ENCODE assay signal across 12 cellular contexts in genomic region chr7:50662059-50662689, GRCh38.
DNase-seq lines count a peak whose midpoint lies in the region; ATAC-seq lines count a peak whose summit lies in the region.
"Had no signal": no experiment of that assay in that cellular context is flagged by ENCODE, and none has a peak within 500 bp of the region (broad histone marks: within the 10 kb centered on the region; RNA-seq: fewer than 3 reads in every experiment).

No MANE protein-coding gene starts in this region.

- H3K27ac Mint-ChIP-seq in activated CD4-positive, alpha-beta T cell treated with anti-CD3 and anti-CD28 coated beads, Interleukin-2, amount 10 ng/mL, durations not matched to agents 7 days and 5 days, result peak overlapping the region; percentile 92
- H3K27ac Mint-ChIP-seq in activated CD4-positive, alpha-beta memory T cell treated with anti-CD3 and anti-CD28 coated beads for 36 hours, result peak overlapping the region; percentile 13
- peak overlapping the region; percentile 39 to 88 for H3K27ac Mint-ChIP-seq in natural killer cell treated with Interleukin-12 subunit alpha and Interleukin-12 subunit beta and Interleukin-15 and Interleukin-18, amount 100 ng/mL, for 72 hours
- H3K27ac Mint-ChIP-seq: mesothelial cell of epicardium had no signal

- ATAC-seq in HG02571 (IDR thresholded peaks at IDR 0.05; ENCODE audit: unreplicated experiment), result peak; percentile 5
- ATAC-seq in natural killer cell treated with Interleukin-12 subunit alpha and Interleukin-12 subunit beta and Interleukin-15 and Interleukin-18, amount 100 ng/mL, for 72 hours, result peak; percentile 58 to 66
- no peak for ATAC-seq in HG02678 (IDR thresholded peaks at IDR 0.05; ENCODE audit: unreplicated experiment)

- H3K4me3 Mint-ChIP-seq in activated CD4-positive, alpha-beta T cell treated with anti-CD3 and anti-CD28 coated beads, Interleukin-2, amount 10 ng/mL, durations not matched to agents 7 days and 5 days, result peak overlapping the region; percentile 21
- no peak overlapping the region for H3K4me3 Mint-ChIP-seq in activated CD4-positive, alpha-beta memory T cell treated with anti-CD3 and anti-CD28 coated beads for 36 hours
- H3K4me3 Mint-ChIP-seq in natural killer cell treated with Interleukin-12 subunit alpha and Interleukin-12 subunit beta and Interleukin-15 and Interleukin-18, amount 100 ng/mL, for 72 hours, result peak overlapping the region; percentile 88
- H3K4me3 Mint-ChIP-seq: mesothelial cell of epicardium had no signal

- DNase-seq in activated CD4-positive, alpha-beta T cell treated with anti-CD3 and anti-CD28 coated beads, Interleukin-2, amount 10 ng/mL, durations not matched to agents 7 days and 5 days, result peak; percentile 47
- no peak for DNase-seq in activated CD4-positive, alpha-beta T cell treated with anti-CD3 and anti-CD28 coated beads for 1 hour
- peak; percentile 53 for DNase-seq in activated CD4-positive, alpha-beta memory T cell treated with anti-CD3 and anti-CD28 coated beads for 36 hours
- no peak for DNase-seq in natural killer cell treated with Interleukin-12 subunit alpha and Interleukin-12 subunit beta and Interleukin-15 and Interleukin-18, amount 100 ng/mL, for 72 hours (ENCODE audit: low spot score)
- DNase-seq in NCI-H146 treated with DMSO at 0.1 percent for 48 hours (lab: John Stamatoyannopoulos, UW; ENCODE audit: unreplicated experiment) (no peak), NCI-H526 treated with DMSO at 0.1 percent for 48 hours (lab: John Stamatoyannopoulos, UW) (no peak)
- DNase-seq: colonic mucosa; NCI-H2171 treated with DMSO at 0.1 percent for 48 hours; stimulated activated CD4-positive, alpha-beta T cell treated with anti-CD3 and anti-CD28 coated beads, Interleukin-12 subunit alpha, Interleukin-12 subunit beta, amount 100 ng/mL, for 4 hours had no signal

- POLR2A ChIA-PET in activated CD4-positive, alpha-beta T cell treated with anti-CD3 and anti-CD28 coated beads, Interleukin-2, amount 10 ng/mL, durations not matched to agents 7 days and 5 days (lab: Charles Lee), result no interaction called here
- POLR2A ChIA-PET in activated CD4-positive, alpha-beta memory T cell treated with anti-CD3 and anti-CD28 coated beads for 36 hours (lab: Charles Lee), result no interaction called here

- H3K9me3 Mint-ChIP-seq in activated CD4-positive, alpha-beta T cell treated with anti-CD3 and anti-CD28 coated beads, Interleukin-2, amount 10 ng/mL, durations not matched to agents 7 days and 5 days, result no peaks in the 10 kb centered on the region
- no peaks in the 10 kb centered on the region for H3K9me3 Mint-ChIP-seq in activated CD4-positive, alpha-beta memory T cell treated with anti-CD3 and anti-CD28 coated beads for 36 hours
- H3K9me3 Mint-ChIP-seq in natural killer cell treated with Interleukin-12 subunit alpha and Interleukin-12 subunit beta and Interleukin-15 and Interleukin-18, amount 100 ng/mL, for 72 hours, result no peaks in the 10 kb centered on the region
- H3K9me3 Mint-ChIP-seq: mesothelial cell of epicardium had no signal

- CTCF ChIA-PET in activated CD4-positive, alpha-beta T cell treated with anti-CD3 and anti-CD28 coated beads, Interleukin-2, amount 10 ng/mL, durations not matched to agents 7 days and 5 days (lab: Charles Lee), result interaction anchor here (0.6 to 1.2 kb wide), 2 partner anchors 201 to 509 kb away, joined by 4 read pairs; no protein-coding TSS in a partner anchor
- CTCF ChIA-PET in activated CD4-positive, alpha-beta memory T cell treated with anti-CD3 and anti-CD28 coated beads for 36 hours (lab: Charles Lee), result interaction anchor here (0.8 to 2.0 kb wide), 6 partner anchors 13 to 291 kb away, joined by 3 to 8 read pairs (median 4); no protein-coding TSS in a partner anchor

- H3K4me1 Mint-ChIP-seq in activated CD4-positive, alpha-beta T cell treated with anti-CD3 and anti-CD28 coated beads, Interleukin-2, amount 10 ng/mL, durations not matched to agents 7 days and 5 days, result peaks cover 63% of the 10 kb centered on the region
- H3K4me1 Mint-ChIP-seq in activated CD4-positive, alpha-beta memory T cell treated with anti-CD3 and anti-CD28 coated beads for 36 hours (ENCODE audit: low read depth), result peaks cover 66% of the 10 kb centered on the region
- H3K4me1 Mint-ChIP-seq in natural killer cell treated with Interleukin-12 subunit alpha and Interleukin-12 subunit beta and Interleukin-15 and Interleukin-18, amount 100 ng/mL, for 72 hours (ENCODE audit: low read depth in 2 of 2), result peaks cover 45 to 58% of the 10 kb centered on the region in 2 donors

- intact Hi-C loops in activated CD4-positive, alpha-beta memory T cell treated with anti-CD3 and anti-CD28 coated beads for 36 hours (cut with micrococcal nuclease), result loop anchor here (5.0 to 10.0 kb wide), 5 partner anchors 50 to 570 kb away; partner anchors contain the start of gene ZPBP

- H3K36me3 Mint-ChIP-seq in activated CD4-positive, alpha-beta T cell treated with anti-CD3 and anti-CD28 coated beads, Interleukin-2, amount 10 ng/mL, durations not matched to agents 7 days and 5 days (ENCODE audit: low read depth), result peaks cover 2% of the 10 kb centered on the region
- H3K36me3 Mint-ChIP-seq in activated CD4-positive, alpha-beta memory T cell treated with anti-CD3 and anti-CD28 coated beads for 36 hours, result no peaks in the 10 kb centered on the region
- no peaks in the 10 kb centered on the region for H3K36me3 Mint-ChIP-seq in natural killer cell treated with Interleukin-12 subunit alpha and Interleukin-12 subunit beta and Interleukin-15 and Interleukin-18, amount 100 ng/mL, for 72 hours

- H3K27me3 Mint-ChIP-seq in activated CD4-positive, alpha-beta T cell treated with anti-CD3 and anti-CD28 coated beads, Interleukin-2, amount 10 ng/mL, durations not matched to agents 7 days and 5 days, result no peaks in the 10 kb centered on the region
- peaks cover 2% of the 10 kb centered on the region for H3K27me3 Mint-ChIP-seq in activated CD4-positive, alpha-beta memory T cell treated with anti-CD3 and anti-CD28 coated beads for 36 hours
- H3K27me3 Mint-ChIP-seq in natural killer cell treated with Interleukin-12 subunit alpha and Interleukin-12 subunit beta and Interleukin-15 and Interleukin-18, amount 100 ng/mL, for 72 hours, result peaks cover 0 to under 1% of the 10 kb centered on the region in 2 donors

Comparison
In these comparisons a context has a peak if more than half of its experiments do, and no peak if none do; other contexts are left out.
1. DNase-seq: peak in activated CD4-positive, alpha-beta T cell treated with anti-CD3 and anti-CD28 coated beads, Interleukin-2, amount 10 ng/mL, durations not matched to agents 7 days and 5 days (single experiment) and activated CD4-positive, alpha-beta memory T cell treated with anti-CD3 and anti-CD28 coated beads for 36 hours (single experiment); none in activated CD4-positive, alpha-beta T cell treated with anti-CD3 and anti-CD28 coated beads for 1 hour (single experiment), natural killer cell treated with Interleukin-12 subunit alpha and Interleukin-12 subunit beta and Interleukin-15 and Interleukin-18, amount 100 ng/mL, for 72 hours (single experiment), NCI-H146 treated with DMSO at 0.1 percent for 48 hours (single experiment) and NCI-H526 treated with DMSO at 0.1 percent for 48 hours (single experiment).
2. H3K27ac Mint-ChIP-seq: peak in every context shown above with its lines; median percentile 92 in activated CD4-positive, alpha-beta T cell treated with anti-CD3 and anti-CD28 coated beads, Interleukin-2, amount 10 ng/mL, durations not matched to agents 7 days and 5 days; 64 in natural killer cell treated with Interleukin-12 subunit alpha and Interleukin-12 subunit beta and Interleukin-15 and Interleukin-18, amount 100 ng/mL, for 72 hours; 13 in activated CD4-positive, alpha-beta memory T cell treated with anti-CD3 and anti-CD28 coated beads for 36 hours.